In genomic region chr21:39313457-39314154, GRCh38 we compare ENCODE assay signal across 1 cellular context.
TF ChIP-seq lines count a peak whose summit lies in the region.

TSS of gene BRWD1 (minus strand) at chr21:39313632. CDS start at chr21:39313491, 141 bp downstream.

TF ChIP-seq in HepG2, 621 proteins besides CTCF, POLR2A, EP300 and RAD21 (continued from another document and continues in another):
- TF ChIP-seq ZNF710 (CRISPR knock-in tag; IDR thresholded peaks at IDR 0.05; ENCODE audit: borderline replicate concordance), result peak; percentile 69; the same call in 1 of the 2 replicates
- no peak for TF ChIP-seq ZNF264 (CRISPR knock-in tag; IDR thresholded peaks at IDR 0.05)
- TF ChIP-seq HNRNPL (IDR thresholded peaks at IDR 0.05; ENCODE audit: low read depth, low read length), result no peak
- TF ChIP-seq ZNF280B (CRISPR knock-in tag; IDR thresholded peaks at IDR 0.05; ENCODE audit: borderline replicate concordance), result peak; percentile 53; the same call in 1 of the 2 replicates
- TF ChIP-seq MXD1 (CRISPR knock-in tag; IDR thresholded peaks at IDR 0.05), result peak; percentile 77
- TF ChIP-seq ZNF282 (IDR thresholded peaks at IDR 0.05; ENCODE audit: partially characterized antibody), result no peak
- TF ChIP-seq AGO1 (IDR thresholded peaks at IDR 0.05; ENCODE audit: low read depth, low read length, poor library complexity, severe bottlenecking), result peak; percentile 92
- TF ChIP-seq E2F1 (CRISPR knock-in tag; IDR thresholded peaks at IDR 0.05), result peak; percentile 72
- no peak for TF ChIP-seq SRF (IDR thresholded peaks at IDR 0.05; ENCODE audit: low read depth, low read length)
- peak; percentile 79 for TF ChIP-seq DMAP1 (CRISPR knock-in tag; IDR thresholded peaks at IDR 0.05)
- TF ChIP-seq RFX5 (IDR thresholded peaks at IDR 0.05; ENCODE audit: low read depth, low read length), result no peak
- TF ChIP-seq CSRNP2 (CRISPR knock-in tag; conservative IDR thresholded peaks at IDR 0.05; ENCODE audit: low read depth), result no peak; the same call in 1 of the 2 replicates
- TF ChIP-seq HNRNPK (IDR thresholded peaks at IDR 0.05; ENCODE audit: low read depth, low read length, poor library complexity, severe bottlenecking), result peak; percentile 64
- peak; percentile 78; the same call in 1 of the 2 replicates for TF ChIP-seq SATB2 (CRISPR knock-in tag; IDR thresholded peaks at IDR 0.05)
- peak; percentile 99 for TF ChIP-seq ZNF281 (CRISPR knock-in tag; IDR thresholded peaks at IDR 0.05; ENCODE audit: borderline replicate concordance)
- no peak for TF ChIP-seq RFX1 (IDR thresholded peaks at IDR 0.05)
- TF ChIP-seq PRDM15 (CRISPR knock-in tag; IDR thresholded peaks at IDR 0.05), result no peak; the same call in 1 of the 2 replicates
- no peak for TF ChIP-seq SYNCRIP (IDR thresholded peaks at IDR 0.05; ENCODE audit: insufficient read depth, low read depth, low read length)
- TF ChIP-seq ZNF20 (CRISPR knock-in tag; IDR thresholded peaks at IDR 0.05), result no peak; the same call in 1 of the 2 replicates
- TF ChIP-seq ZNF232 (CRISPR knock-in tag; IDR thresholded peaks at IDR 0.05; ENCODE audit: borderline replicate concordance), result peak; percentile 75; the same call in 1 of the 2 replicates
- TF ChIP-seq ZNF687 (CRISPR knock-in tag; IDR thresholded peaks at IDR 0.05), result peak; percentile 91
- peak; percentile 90; the same call in 1 of the 2 replicates for TF ChIP-seq SMYD3 (CRISPR knock-in tag; IDR thresholded peaks at IDR 0.05)
- TF ChIP-seq ZNF770 (CRISPR knock-in tag; IDR thresholded peaks at IDR 0.05), result peak; percentile 83; the same call in 1 of the 2 replicates
- TF ChIP-seq HMG20A (CRISPR knock-in tag; IDR thresholded peaks at IDR 0.05; ENCODE audit: borderline replicate concordance), result no peak
- TF ChIP-seq ZFAT (CRISPR knock-in tag; conservative IDR thresholded peaks at IDR 0.05), result 0 out of 2 replicates have a peak, but pooled peaks have one; percentile 29
- TF ChIP-seq ZNF720 (CRISPR knock-in tag; IDR thresholded peaks at IDR 0.05), result no peak
- TF ChIP-seq ZBTB26 (CRISPR knock-in tag; IDR thresholded peaks at IDR 0.05; ENCODE audit: borderline replicate concordance), result 0 out of 2 replicates have a peak, but pooled peaks have one; percentile 10
- peak; percentile 62; the same call in 1 of the 2 replicates for TF ChIP-seq HOXD1 (CRISPR knock-in tag; IDR thresholded peaks at IDR 0.05)
- TF ChIP-seq HES4 (CRISPR knock-in tag; IDR thresholded peaks at IDR 0.05; ENCODE audit: borderline replicate concordance), result peak; percentile 62; the same call in 1 of the 2 replicates
- no peak for TF ChIP-seq SRSF9 (IDR thresholded peaks at IDR 0.05; ENCODE audit: borderline replicate concordance, insufficient read depth, low read depth, low read length, poor library complexity, severe bottlenecking)
- TF ChIP-seq ZSCAN9 (CRISPR knock-in tag; IDR thresholded peaks at IDR 0.05; ENCODE audit: borderline replicate concordance), result 0 out of 2 replicates have a peak, but pooled peaks have one; percentile 62
- peak; percentile 34; the same call in 1 of the 2 replicates for TF ChIP-seq NCOA2 (CRISPR knock-in tag; IDR thresholded peaks at IDR 0.05)
- no peak for TF ChIP-seq ZNF143 (CRISPR knock-in tag; IDR thresholded peaks at IDR 0.05)
- peak; percentile 87; the same call in 1 of the 2 replicates for TF ChIP-seq ZNF343 (CRISPR knock-in tag; IDR thresholded peaks at IDR 0.05)
- no peak for TF ChIP-seq ZFP1 (CRISPR knock-in tag; IDR thresholded peaks at IDR 0.05)
- no peak for TF ChIP-seq NFATC3 (CRISPR knock-in tag; IDR thresholded peaks at IDR 0.05)
